Comparison of ENCODE assay signal across 8 cellular contexts in genomic region chr9:34048730-34049629, GRCh38. TPM values are rescaled to one million over a fixed set of nuclear protein-coding genes. Genes with fewer than 3 reads are reported as not detected.
DNase-seq lines count a peak whose midpoint lies in the region; ATAC-seq and TF ChIP-seq lines count a peak whose summit lies in the region.

TSS of gene UBAP2 (minus strand) at chr9:34048887. CDS start at chr9:34017148, 31,739 bp downstream.

- no peaks in the 10 kb centered on the region for H3K9me3 ChIP-seq in T-helper 17 cell (ENCODE audit: control insufficient read depth, low read length, poor library complexity, severe bottlenecking)
- H3K9me3 ChIP-seq in right atrium auricular region, result no peaks in the 10 kb centered on the region
- no peaks in the 10 kb centered on the region for H3K9me3 ChIP-seq in uterus

- peak within 1 kb of the TSS; percentile 92 for H3K27ac ChIP-seq in angular gyrus (ENCODE audit: low read depth, low read length)
- H3K27ac ChIP-seq in right atrium auricular region, result peak within 1 kb of the TSS; percentile 91 to 93
- peak within 1 kb of the TSS; percentile 94 to 97 for H3K27ac ChIP-seq in uterus

- H3K27me3 ChIP-seq in right atrium auricular region (no peaks in the 10 kb centered on the region), uterus (no peaks in the 10 kb centered on the region)

- H3K4me3 Mint-ChIP-seq in T-helper 17 cell, result peak within 1 kb of the TSS; percentile 100

- H3K4me1 ChIP-seq in right atrium auricular region (peaks cover 0 to 24% of the 10 kb centered on the region in 2 donors), uterus (no peaks in the 10 kb centered on the region)

- peak within 1 kb of the TSS; percentile 66 to 95 for H3K4me3 ChIP-seq in right atrium auricular region
- peak within 1 kb of the TSS; percentile 75 to 87 for H3K4me3 ChIP-seq in uterus

- TF ChIP-seq CTCF in right atrium auricular region (IDR thresholded peaks at IDR 0.05) (no peak), uterus (IDR thresholded peaks at IDR 0.05) (peak in 1 of 4 experiments; percentile 15)

- ATAC-seq in HG02885 (IDR thresholded peaks at IDR 0.05; ENCODE audit: poor library complexity, unreplicated experiment) (peak; percentile 86), T-helper 17 cell (peak; percentile 86)

- peak; percentile 99 for DNase-seq in NCI-H1694 treated with DMSO at 0.1 percent for 48 hours (lab: John Stamatoyannopoulos, UW)
- peak; percentile 89 to 93 (median 91) for DNase-seq in T-helper 17 cell
- peak; percentile 98 for DNase-seq in right atrium auricular region (ENCODE audit: low spot score)
- peak; percentile 92 for DNase-seq in pulmonary artery endothelial cell (ENCODE audit: low read depth, low spot score)
- DNase-seq in uterus, result peak; percentile 95 to 98

- intact Hi-C loops in uterus (cut with DNase I; ENCODE audit: low total_unique reads), result no loop called here

- H3K36me3 Mint-ChIP-seq in T-helper 17 cell (ENCODE audit: low read depth), result peaks cover 3% of the 10 kb centered on the region

- no peaks in the 10 kb centered on the region for H3K27me3 Mint-ChIP-seq in T-helper 17 cell

- peaks cover 25% of the 10 kb centered on the region for H3K4me1 Mint-ChIP-seq in T-helper 17 cell

- peak; percentile 97 for TF ChIP-seq POLR2A in GM15510 (IDR thresholded peaks at IDR 0.05; ENCODE audit: borderline replicate concordance, extremely low read depth, insufficient read length)
- peak; percentile 83 to 94 for TF ChIP-seq POLR2A in uterus (IDR thresholded peaks at IDR 0.05)

- peak within 1 kb of the TSS; percentile 98 for H3K27ac Mint-ChIP-seq in T-helper 17 cell

- no peaks in the 10 kb centered on the region for H3K36me3 ChIP-seq in right atrium auricular region
- H3K36me3 ChIP-seq in uterus, result no peaks in the 10 kb centered on the region

RNA-seq across cellular contexts. Expression of gene UBAP2, which starts in this region (rescaled TPM):
- total RNA-seq in T-helper 17 cell (10 to 100 TPM; 33.9 to 37.3 TPM), right atrium auricular region (10 to 100 TPM; 17.3 to 21.8 TPM), pulmonary artery endothelial cell (14.0 and 17.9 TPM in 2 replicates), uterus (100 to 1,000 TPM in 1 of 4 donors, 10 to 100 TPM in 2, 1 to 10 TPM in 1; 9.2 to 110 (median 51.3) TPM)

Comparison
In these comparisons a context has a peak if more than half of its experiments do, and no peak if none do; other contexts are left out.
1. Peak in every context shown above with its lines: DNase-seq, ATAC-seq, H3K4me3 ChIP-seq and H3K27ac ChIP-seq.